ENCODE assay signal across 13 cellular contexts in genomic region chr17:82598256-82599011, GRCh38. TPM values are rescaled to one million over a fixed set of nuclear protein-coding genes. Genes with fewer than 3 reads are reported as not detected.
A peak's percentile ranks its signal among the peaks of the same experiment; 100 is the strongest.
DNase-seq lines count a peak whose midpoint lies in the region; ATAC-seq and TF ChIP-seq lines count a peak whose summit lies in the region.
"Had no signal": no experiment of that assay in that cellular context is flagged by ENCODE, and none has a peak within 500 bp of the region (broad histone marks: within the 10 kb centered on the region; RNA-seq: fewer than 3 reads in every experiment).

No MANE protein-coding gene starts in this region.

- H3K36me3 ChIP-seq in esophagus squamous epithelium, result peaks cover 5 to 85% (median 55%) of the 10 kb centered on the region in 3 donors

- H3K36me3 Mint-ChIP-seq in activated CD4-positive, alpha-beta T cell treated with anti-CD3 and anti-CD28 coated beads for 36 hours (ENCODE audit: low read depth), result peaks cover 43% of the 10 kb centered on the region
- H3K36me3 Mint-ChIP-seq in osteocyte (ENCODE audit: unreplicated experiment), result peaks cover 23% of the 10 kb centered on the region
- peaks cover 25% of the 10 kb centered on the region for H3K36me3 Mint-ChIP-seq in HFFc6 (ENCODE audit: low read depth)

- no peak for TF ChIP-seq CTCF in esophagus squamous epithelium (IDR thresholded peaks at IDR 0.05)
- TF ChIP-seq CTCF in osteocyte (IDR thresholded peaks at IDR 0.05), result no peak
- TF ChIP-seq CTCF in HFFc6 (IDR thresholded peaks at IDR 0.05), result no peak

- ATAC-seq in activated CD4-positive, alpha-beta T cell treated with anti-CD3 and anti-CD28 coated beads for 36 hours, result peak; percentile 40

- H3K9me3 Mint-ChIP-seq in activated CD4-positive, alpha-beta T cell treated with anti-CD3 and anti-CD28 coated beads for 36 hours (ENCODE audit: low read depth), result no peaks in the 10 kb centered on the region
- H3K9me3 Mint-ChIP-seq in osteocyte (ENCODE audit: unreplicated experiment) (no peaks in the 10 kb centered on the region), HFFc6 (no peaks in the 10 kb centered on the region)

- no peak for DNase-seq in activated CD4-positive, alpha-beta T cell treated with anti-CD3 and anti-CD28 coated beads for 36 hours
- DNase-seq in activated CD4-positive, alpha-beta T cell treated with anti-CD3 and anti-CD28 coated beads for 4 hours, result no peak
- DNase-seq in RKO (ENCODE audit: low spot score), result peak; percentile 15
- no peak for DNase-seq in esophagus squamous epithelium (lab: John Stamatoyannopoulos, UW)
- no peak for DNase-seq in osteocyte (ENCODE audit: extremely low spot score, unreplicated experiment)
- no peak for DNase-seq in HFFc6
- DNase-seq in anterior cingulate cortex (lab: John Stamatoyannopoulos, UW), result no peak
- no peak for DNase-seq in NCI-H446 treated with DMSO at 0.1 percent for 48 hours (lab: John Stamatoyannopoulos, UW)
- DNase-seq: activated CD4-positive, alpha-beta T cell treated with anti-CD3 and anti-CD28 coated beads for 48 hours; activated naive CD4-positive, alpha-beta T cell treated with Interleukin-2 at 50 U/mL for 16 hours; NCI-H524 treated with DMSO at 0.1 percent for 48 hours; testis had no signal

- H3K4me1 Mint-ChIP-seq in activated CD4-positive, alpha-beta T cell treated with anti-CD3 and anti-CD28 coated beads for 36 hours, result peaks cover 18% of the 10 kb centered on the region
- H3K4me1 Mint-ChIP-seq in osteocyte (ENCODE audit: unreplicated experiment), result peaks cover 14% of the 10 kb centered on the region
- peaks cover 13% of the 10 kb centered on the region for H3K4me1 Mint-ChIP-seq in HFFc6 (ENCODE audit: low read depth)

- H3K4me3 Mint-ChIP-seq in activated CD4-positive, alpha-beta T cell treated with anti-CD3 and anti-CD28 coated beads for 36 hours, result no peak overlapping the region
- H3K4me3 Mint-ChIP-seq in osteocyte (ENCODE audit: unreplicated experiment) (no peak overlapping the region), HFFc6 (no peak overlapping the region)

- peaks cover 7 to 34% (median 21%) of the 10 kb centered on the region in 3 donors for H3K4me1 ChIP-seq in esophagus squamous epithelium

- TF ChIP-seq POLR2A in esophagus squamous epithelium (IDR thresholded peaks at IDR 0.05), result no peak

- H3K27me3 Mint-ChIP-seq in activated CD4-positive, alpha-beta T cell treated with anti-CD3 and anti-CD28 coated beads for 36 hours, result no peaks in the 10 kb centered on the region
- no peaks in the 10 kb centered on the region for H3K27me3 Mint-ChIP-seq in osteocyte (ENCODE audit: unreplicated experiment)
- 0 out of 2 replicates have a peak, but pooled peaks cover 2% of the 10 kb centered on the region for H3K27me3 Mint-ChIP-seq in HFFc6 (ENCODE audit: insufficient read depth)

- CTCF ChIA-PET in activated CD4-positive, alpha-beta T cell treated with anti-CD3 and anti-CD28 coated beads for 36 hours (lab: Charles Lee), result no interaction called here

- POLR2A ChIA-PET in activated CD4-positive, alpha-beta T cell treated with anti-CD3 and anti-CD28 coated beads for 36 hours (lab: Charles Lee), result no interaction called here

- WGBS in esophagus squamous epithelium, 2 donors, result 79 to 84% methylated on average over 8 to 11 of the region's 21 CpGs

- H3K9me3 ChIP-seq in esophagus squamous epithelium, result no peaks in the 10 kb centered on the region
- H3K9me3 ChIP-seq: testis had no signal

- H3K27ac ChIP-seq in esophagus squamous epithelium, result peak overlapping the region in 3 of 4 donors; percentile 13 to 44 (median 29)
- H3K27ac ChIP-seq: 22Rv1, testis had no signal

- H3K27ac Mint-ChIP-seq in activated CD4-positive, alpha-beta T cell treated with anti-CD3 and anti-CD28 coated beads for 36 hours, result no peak overlapping the region
- H3K27ac Mint-ChIP-seq in osteocyte (ENCODE audit: unreplicated experiment) (peak overlapping the region; percentile 3), HFFc6 (no peak overlapping the region)

- no peaks in the 10 kb centered on the region for H3K27me3 ChIP-seq in esophagus squamous epithelium
- H3K27me3 ChIP-seq: testis had no signal

- no peak overlapping the region for H3K4me3 ChIP-seq in esophagus squamous epithelium
- H3K4me3 ChIP-seq: testis had no signal

- intact Hi-C loops in activated CD4-positive, alpha-beta T cell treated with anti-CD3 and anti-CD28 coated beads for 36 hours (cut with DNase I, micrococcal nuclease), result no loop called here
- intact Hi-C loops in esophagus squamous epithelium (cut with DNase I), result loop anchor here (10.0 kb wide), 1 partner anchor 156 kb away; the partner anchor contains the start of gene TBCD

RNA-seq across cellular contexts. Expression of gene WDR45B, which starts 49.8 kb away (rescaled TPM):
- total RNA-seq in activated CD4-positive, alpha-beta T cell treated with anti-CD3 and anti-CD28 coated beads for 36 hours, result 10 to 100 TPM; 74.1 to 74.8 TPM
- total RNA-seq in esophagus squamous epithelium, result 100 to 1,000 TPM in 1 of 4 donors, 10 to 100 TPM in 3; 85.1 to 104 (median 89.3) TPM
- 75.6 and 78.5 TPM in 2 replicates for total RNA-seq in osteocyte
- 10 to 100 TPM; 60.6 to 73.5 (median 66.3) TPM for total RNA-seq in HFFc6 (2021; fragmentation: NEBNext Ultra II Directional; extraction: Animal tissue kit (Norgen Biotek cat#: 25700))
